13 cellular contexts compared by ENCODE assay signal in the genomic region with DNA sequence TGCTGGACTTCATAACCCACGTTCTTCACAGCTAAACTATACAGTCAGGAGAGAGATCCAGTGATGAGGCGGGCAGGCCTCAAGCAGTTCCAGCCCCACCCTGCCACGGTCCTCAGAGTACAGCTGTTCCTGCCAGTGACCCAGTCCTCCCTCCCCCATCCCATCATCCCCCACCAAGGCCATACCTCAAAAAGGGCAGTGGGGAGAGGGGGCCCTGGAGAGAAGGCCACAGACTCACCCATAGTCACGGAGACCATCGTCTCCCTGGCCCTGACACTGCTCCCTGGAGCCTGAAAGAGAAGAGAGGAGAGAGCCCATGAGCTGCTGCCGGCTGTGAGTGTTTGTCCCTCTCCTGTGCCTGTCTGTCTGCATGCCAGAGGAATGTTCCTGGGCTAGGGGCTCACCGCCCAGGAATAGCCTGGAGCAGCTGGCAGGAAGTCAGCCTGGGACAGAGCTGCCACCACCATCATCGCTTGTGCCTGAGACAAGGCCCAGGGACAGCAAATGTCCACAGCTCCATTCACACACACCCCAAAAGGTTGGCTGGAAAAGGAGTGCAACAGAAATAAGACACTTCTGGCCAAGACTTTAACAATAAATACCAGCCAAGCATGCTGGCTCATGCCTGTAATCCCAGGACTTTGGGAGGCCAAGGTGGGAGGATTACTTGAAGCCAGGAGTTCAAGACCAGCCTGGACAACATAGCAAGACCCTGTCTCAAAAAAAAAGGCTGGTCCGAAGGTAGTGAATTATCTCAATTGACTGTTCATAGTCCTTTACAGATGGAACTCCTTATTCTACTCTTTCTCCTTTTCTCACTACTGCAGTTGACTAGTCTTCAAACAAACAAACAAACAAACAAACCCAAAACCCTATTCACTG. TPM values are rescaled to one million over a fixed set of nuclear protein-coding genes. Genes with fewer than 3 reads are reported as not detected.
A peak's percentile ranks its signal among the peaks of the same experiment; 100 is the strongest.
DNase-seq lines count a peak whose midpoint lies in the region; ATAC-seq and TF ChIP-seq lines count a peak whose summit lies in the region.
"Had no signal": no experiment of that assay in that cellular context is flagged by ENCODE, and none has a peak within 500 bp of the region (broad histone marks: within the 10 kb centered on the region; RNA-seq: fewer than 3 reads in every experiment).

No MANE protein-coding gene starts in this region.

- H3K4me3 Mint-ChIP-seq in endothelial cell (ENCODE audit: unreplicated experiment): peak overlapping the region; percentile 28
- no peak overlapping the region for H3K4me3 Mint-ChIP-seq in activated CD4-positive, alpha-beta T cell treated with anti-CD3 and anti-CD28 coated beads, Interleukin-2, amount 10 ng/mL, durations not matched to agents 24 days and 14 days

- TF ChIP-seq POLR2A in testis (IDR thresholded peaks at IDR 0.05): no peak

- H3K9me3 Mint-ChIP-seq in endothelial cell (ENCODE audit: unreplicated experiment): no peaks in the 10 kb centered on the region
- H3K9me3 Mint-ChIP-seq in activated CD4-positive, alpha-beta T cell treated with anti-CD3 and anti-CD28 coated beads, Interleukin-2, amount 10 ng/mL, durations not matched to agents 24 days and 14 days: no peaks in the 10 kb centered on the region

- intact Hi-C loops in Panc1 (cut with micrococcal nuclease; ENCODE audit: unreplicated experiment) (no loop called here), testis (cut with DNase I; ENCODE audit: low total_unique reads) (no loop called here)
- intact Hi-C loops in activated CD4-positive, alpha-beta T cell treated with anti-CD3 and anti-CD28 coated beads, Interleukin-2, amount 10 ng/mL, durations not matched to agents 24 days and 14 days (cut with micrococcal nuclease): no loop called here

- H3K36me3 ChIP-seq in Panc1 (ENCODE audit: control insufficient read depth, insufficient read depth, low read length) (no peaks in the 10 kb centered on the region), testis (ENCODE audit: low read depth, missing control alignments) (no peaks in the 10 kb centered on the region), brain microvascular endothelial cell (replicated peaks) (peaks cover 8% of the 10 kb centered on the region)

- no peak overlapping the region for H3K4me3 ChIP-seq in Panc1 (ENCODE audit: low read depth in 2 of 2, low read length in 2 of 2)
- no peak overlapping the region for H3K4me3 ChIP-seq in testis
- no peak overlapping the region for H3K4me3 ChIP-seq in brain microvascular endothelial cell (ENCODE audit: low read depth, low read length)

- no peak overlapping the region for H3K27ac Mint-ChIP-seq in endothelial cell (ENCODE audit: unreplicated experiment)
- no peak overlapping the region for H3K27ac Mint-ChIP-seq in activated CD4-positive, alpha-beta T cell treated with anti-CD3 and anti-CD28 coated beads, Interleukin-2, amount 10 ng/mL, durations not matched to agents 24 days and 14 days

- peaks cover 9% of the 10 kb centered on the region for H3K4me1 Mint-ChIP-seq in endothelial cell (ENCODE audit: unreplicated experiment)
- peaks cover 6% of the 10 kb centered on the region for H3K4me1 Mint-ChIP-seq in activated CD4-positive, alpha-beta T cell treated with anti-CD3 and anti-CD28 coated beads, Interleukin-2, amount 10 ng/mL, durations not matched to agents 24 days and 14 days

- H3K27ac ChIP-seq in Panc1 (ENCODE audit: low read length): no peak overlapping the region
- peak overlapping the region; percentile 36 to 85 for H3K27ac ChIP-seq in testis
- no peak overlapping the region for H3K27ac ChIP-seq in brain microvascular endothelial cell

- H3K9me3 ChIP-seq in Panc1 (ENCODE audit: control insufficient read depth, insufficient read depth, low read depth, low read length) (no peaks in the 10 kb centered on the region), testis (no peaks in the 10 kb centered on the region)

- POLR2A ChIA-PET in Panc1 (lab: Charles Lee): interaction anchor here (0.5 to 1.8 kb wide), 9 partner anchors 11 to 456 kb away, joined by 3 to 30 read pairs (median 3); no protein-coding TSS in a partner anchor

- BruUV-seq in Panc1 (replicated peaks; lab: Mats Ljungman, UMichigan): no TSS peak

- H3K4me1 ChIP-seq in Panc1 (ENCODE audit: control insufficient read depth, insufficient read depth, low read length) (no peaks in the 10 kb centered on the region), testis (peaks cover 5% of the 10 kb centered on the region)

- in situ Hi-C loops in Panc1 (cut with HindIII; ENCODE audit: low pct_unique_long_range_greater_than_20kb, low sequenced_read_pairs) (loop anchor here (5.0 to 25.0 kb wide), 5 partner anchors 40 to 1680 kb away; no protein-coding TSS in a partner anchor), brain microvascular endothelial cell (cut with HindIII; ENCODE audit: low pct_ligation_motif_present, low sequenced_read_pairs) (no loop called here)

- TF ChIP-seq CTCF in Panc1 (IDR thresholded peaks at IDR 0.05) (no peak), endothelial cell (IDR thresholded peaks at IDR 0.05; ENCODE audit: unreplicated experiment) (no peak), testis (IDR thresholded peaks at IDR 0.05) (no peak), brain microvascular endothelial cell (IDR thresholded peaks at IDR 0.05; ENCODE audit: low read depth, low read length, missing control alignments) (no peak)

- no peaks in the 10 kb centered on the region for H3K36me3 Mint-ChIP-seq in endothelial cell (ENCODE audit: low read depth, unreplicated experiment)
- peaks cover 16% of the 10 kb centered on the region for H3K36me3 Mint-ChIP-seq in activated CD4-positive, alpha-beta T cell treated with anti-CD3 and anti-CD28 coated beads, Interleukin-2, amount 10 ng/mL, durations not matched to agents 24 days and 14 days (ENCODE audit: low read depth)

- CTCF ChIA-PET in Panc1 (lab: Charles Lee): interaction anchor here (0.5 to 26.0 kb wide), 14 partner anchors 17 to 823 kb away, joined by 3 to 498 read pairs (median 4); no protein-coding TSS in a partner anchor

- H3K27me3 ChIP-seq in Panc1 (ENCODE audit: control insufficient read depth, insufficient read depth, low read length) (peaks cover 2% of the 10 kb centered on the region; the same call in 1 of the 2 replicates), testis (no peaks in the 10 kb centered on the region), brain microvascular endothelial cell (replicated peaks) (no peaks in the 10 kb centered on the region)

- no peaks in the 10 kb centered on the region for H3K27me3 Mint-ChIP-seq in endothelial cell (ENCODE audit: unreplicated experiment)
- H3K27me3 Mint-ChIP-seq in activated CD4-positive, alpha-beta T cell treated with anti-CD3 and anti-CD28 coated beads, Interleukin-2, amount 10 ng/mL, durations not matched to agents 24 days and 14 days: no peaks in the 10 kb centered on the region

- DNase-seq in Panc1 (ENCODE audit: low read depth, low spot score) (no peak), endothelial cell (ENCODE audit: low spot score) (no peak), medulla oblongata (ENCODE audit: extremely low spot score) (peak; percentile 73), testis (peak; percentile 24), NCI-H2227 treated with DMSO at 0.1 percent for 48 hours (lab: John Stamatoyannopoulos, UW) (no peak), brain microvascular endothelial cell (no peak)
- no peak for DNase-seq in activated CD4-positive, alpha-beta T cell treated with anti-CD3 and anti-CD28 coated beads, Interleukin-2, amount 10 ng/mL, durations not matched to agents 24 days and 14 days
- DNase-seq: amniotic stem cell; kidney glomerular epithelial cell; NCI-H1417 treated with DMSO at 0.1 percent for 48 hours; NK-92 treated with Interleukin-12 subunit alpha and Interleukin-12 subunit beta, amount 100 ng/mL, for 24 hours; small intestine had no signal

- 57 to 66% methylated on average over 8 to 9 of the region's 9 CpGs for WGBS in testis, 2 donors

- ATAC-seq in Panc1: peak; percentile 67
- no peak for ATAC-seq in GM21717 (IDR thresholded peaks at IDR 0.05; ENCODE audit: unreplicated experiment)

RNA-seq across cellular contexts. Expression of gene C19orf47, which starts 6.4 kb away (rescaled TPM):
- total RNA-seq in Panc1 (2021; ENCODE audit: unreplicated experiment) (29.0 TPM), endothelial cell (ENCODE audit: unreplicated experiment) (17.9 TPM), testis (10 to 100 TPM; 48.9 to 57.1 TPM)
- 36.8 TPM for polyA plus RNA-seq in Panc1 (2012; ENCODE audit: insufficient read length)
- polyA plus RNA-seq in testis (ENCODE audit: insufficient read depth, low read depth, low replicate concordance): 62.2 TPM
- 24.4 and 28.9 TPM in 2 replicates for total RNA-seq in activated CD4-positive, alpha-beta T cell treated with anti-CD3 and anti-CD28 coated beads, Interleukin-2, amount 10 ng/mL, durations not matched to agents 24 days and 14 days

RNA-seq across cellular contexts. Expression of gene PLD3, which starts 6.7 kb away (rescaled TPM):
- total RNA-seq in Panc1 (2021; ENCODE audit: unreplicated experiment): 81.8 TPM
- 166 TPM for polyA plus RNA-seq in Panc1 (2012; ENCODE audit: insufficient read length)
- 227 TPM for total RNA-seq in endothelial cell (ENCODE audit: unreplicated experiment)
- total RNA-seq in testis: 100 to 1,000 TPM; 277 to 533 TPM
- polyA plus RNA-seq in testis (ENCODE audit: insufficient read depth, low read depth, low replicate concordance): 219 TPM
- total RNA-seq in activated CD4-positive, alpha-beta T cell treated with anti-CD3 and anti-CD28 coated beads, Interleukin-2, amount 10 ng/mL, durations not matched to agents 24 days and 14 days: 49.4 and 52.2 TPM in 2 replicates

RNA-seq across cellular contexts. Expression of gene HIPK4, which starts 48.1 kb away (rescaled TPM):
- 0.13 TPM for total RNA-seq in Panc1 (2021; ENCODE audit: unreplicated experiment)
- polyA plus RNA-seq in Panc1 (2012; ENCODE audit: insufficient read length): 0.15 TPM
- total RNA-seq in endothelial cell (ENCODE audit: unreplicated experiment): not detected
- 10 to 100 TPM; 13.7 to 30.3 TPM for total RNA-seq in testis
- polyA plus RNA-seq in testis (ENCODE audit: insufficient read depth, low read depth, low replicate concordance): 32.8 TPM
- total RNA-seq in activated CD4-positive, alpha-beta T cell treated with anti-CD3 and anti-CD28 coated beads, Interleukin-2, amount 10 ng/mL, durations not matched to agents 24 days and 14 days: not detected in 2 replicates

RNA-seq across cellular contexts. Expression of gene AKT2, which starts 56.7 kb away (rescaled TPM):
- total RNA-seq in Panc1 (2021; ENCODE audit: unreplicated experiment) (2,376 TPM), endothelial cell (ENCODE audit: unreplicated experiment) (89.8 TPM), testis (100 to 1,000 TPM; 195 to 229 TPM)
- polyA plus RNA-seq in Panc1 (2012; ENCODE audit: insufficient read length): 2,447 TPM
- 154 TPM for polyA plus RNA-seq in testis (ENCODE audit: insufficient read depth, low read depth, low replicate concordance)
- total RNA-seq in activated CD4-positive, alpha-beta T cell treated with anti-CD3 and anti-CD28 coated beads, Interleukin-2, amount 10 ng/mL, durations not matched to agents 24 days and 14 days: 160 and 163 TPM in 2 replicates

Comparison
In these comparisons a context has a peak if more than half of its experiments do, and no peak if none do; other contexts are left out.
1. DNase-seq: peak in medulla oblongata (single experiment) and testis (single experiment); none in Panc1 (single experiment), endothelial cell (single experiment), activated CD4-positive, alpha-beta T cell treated with anti-CD3 and anti-CD28 coated beads, Interleukin-2, amount 10 ng/mL, durations not matched to agents 24 days and 14 days (single experiment), NCI-H2227 treated with DMSO at 0.1 percent for 48 hours (single experiment) and brain microvascular endothelial cell (single experiment).
2. H3K27ac ChIP-seq: peak in testis (2 of 2); none in Panc1 (single experiment) and brain microvascular endothelial cell (single experiment).
3. RNA of gene HIPK4, which starts 48.1 kb away (total RNA-seq): 13.7 to 30.3 TPM in testis; 0.13 TPM in Panc1 (single experiment), not detected in endothelial cell (single experiment) and not detected in activated CD4-positive, alpha-beta T cell treated with anti-CD3 and anti-CD28 coated beads, Interleukin-2, amount 10 ng/mL, durations not matched to agents 24 days and 14 days; every median in the first group is over 10 times any median in the second.